1 cellular context compared by ENCODE assay signal in genomic region chr2:221596192-221596591, GRCh38.
TF ChIP-seq lines count a peak whose summit lies in the region.

No MANE protein-coding gene starts in this region.

TF ChIP-seq in GM23338, 12 proteins besides CTCF, POLR2A, EP300 and RAD21 (continued from another document):
- TF ChIP-seq ETS1 (IDR thresholded peaks at IDR 0.05): no peak
- TF ChIP-seq ZNF114 (CRISPR knock-in tag; IDR thresholded peaks at IDR 0.05): no peak
- TF ChIP-seq JUNB (IDR thresholded peaks at IDR 0.05; ENCODE audit: unreplicated experiment): no peak
- no peak for TF ChIP-seq ZNF462 (CRISPR knock-in tag; IDR thresholded peaks at IDR 0.05)
